In genomic region chr9:72891043-72891442, GRCh38 we compare ENCODE assay signal across 37 cellular contexts.
"Had no signal": no experiment of that assay in that cellular context is flagged by ENCODE, and none has a peak within 500 bp of the region (broad histone marks: within the 10 kb centered on the region; RNA-seq: fewer than 3 reads in every experiment).

No MANE protein-coding gene starts in this region.

- H3K9me3 ChIP-seq: adrenal gland, ascending aorta had no signal

- H3K4me1 ChIP-seq: adrenal gland, ascending aorta had no signal

- H3K27ac Mint-ChIP-seq: activated CD4-positive, alpha-beta memory T cell treated with anti-CD3 and anti-CD28 coated beads for 36 hours; activated CD4-positive, alpha-beta T cell treated with anti-CD3 and anti-CD28 coated beads for 36 hours; activated CD4-positive, alpha-beta T cell treated with anti-CD3 and anti-CD28 coated beads, Interleukin-2, amount 10 ng/mL, durations not matched to agents 7 days and 5 days; activated CD8-positive, alpha-beta T cell treated with anti-CD3 and anti-CD28 coated beads for 36 hours; activated naive CD4-positive, alpha-beta T cell treated with anti-CD3 and anti-CD28 coated beads for 36 hours; activated naive CD4-positive, alpha-beta T cell treated with anti-CD3 and anti-CD28 coated beads, Interleukin-2, amount 50 U/mL, for 72 hours; activated naive CD8-positive, alpha-beta T cell treated with anti-CD3 and anti-CD28 coated beads for 36 hours; activated T-cell treated with anti-CD3 and anti-CD28 coated beads, Interleukin-2, amount 50 U/mL, for 72 hours; activated T-helper 1 cell treated with anti-CD3 and anti-CD28 coated beads, Interleukin-12 subunit alpha, Interleukin-12 subunit beta, Interleukin-2, Interleukin-4 antibody, amounts not matched to agents 30 ng/mL and 10 ng/mL and 1 ng/mL, durations not matched to agents 14 hours and 24 hours and 36 hours; activated T-helper 17 cell treated with anti-CD3 and anti-CD28 coated beads, Interleukin-2, amount 50 U/mL, for 72 hours; brain; T-cell; T-helper 2 cell treated with Interferon-gamma antibody and Interleukin-4, amounts not matched to agents 5 μg/mL and 100 μg/mL, for 36 hours; WTC11 had no signal

- H3K4me3 ChIP-seq: adrenal gland, ascending aorta, cardiac muscle cell had no signal

- H3K36me3 Mint-ChIP-seq: activated CD4-positive, alpha-beta memory T cell treated with anti-CD3 and anti-CD28 coated beads for 36 hours; activated naive CD4-positive, alpha-beta T cell treated with anti-CD3 and anti-CD28 coated beads, Interleukin-2, amount 50 U/mL, for 72 hours; activated naive CD8-positive, alpha-beta T cell treated with anti-CD3 and anti-CD28 coated beads for 36 hours; brain; T-cell had no signal

- H3K27me3 Mint-ChIP-seq: activated CD4-positive, alpha-beta T cell treated with anti-CD3 and anti-CD28 coated beads, Interleukin-2, amount 10 ng/mL, durations not matched to agents 7 days and 5 days; brain had no signal

- H3K4me1 Mint-ChIP-seq: activated CD4-positive, alpha-beta T cell treated with anti-CD3 and anti-CD28 coated beads for 36 hours; activated CD4-positive, alpha-beta T cell treated with anti-CD3 and anti-CD28 coated beads, Interleukin-2, amount 10 ng/mL, durations not matched to agents 7 days and 5 days; activated naive CD8-positive, alpha-beta T cell treated with anti-CD3 and anti-CD28 coated beads for 36 hours; activated T-helper 17 cell treated with anti-CD3 and anti-CD28 coated beads, Interleukin-2, amount 50 U/mL, for 72 hours; central memory CD8-positive, alpha-beta T cell; T-cell; WTC11 had no signal

- H3K27me3 ChIP-seq: adrenal gland, ascending aorta, cardiac muscle cell had no signal

- ATAC-seq: activated CD4-positive, alpha-beta T cell treated with anti-CD3 and anti-CD28 coated beads for 36 hours; activated CD4-positive, CD25-positive, alpha-beta regulatory T cell treated with anti-CD3 and anti-CD28 coated beads, Interleukin-2, amount 50 U/mL, for 24 hours; activated CD8-positive, alpha-beta T cell treated with anti-CD3 and anti-CD28 coated beads for 36 hours; activated naive CD4-positive, alpha-beta T cell treated with anti-CD3 and anti-CD28 coated beads, Interleukin-2, amount 50 U/mL, for 72 hours; activated T-cell treated with anti-CD3 and anti-CD28 coated beads, Interleukin-2, amount 50 U/mL, for 4 hours; activated T-cell treated with anti-CD3 and anti-CD28 coated beads, Interleukin-2, amount 50 U/mL, for 72 hours; activated T-helper 17 cell treated with anti-CD3 and anti-CD28 coated beads, Interleukin-2, amount 50 U/mL, for 72 hours; T-cell; WTC11 had no signal

- H3K27ac ChIP-seq: adrenal gland, ascending aorta, cardiac muscle cell, WERI-Rb-1 had no signal

- H3K9me3 Mint-ChIP-seq: activated CD4-positive, alpha-beta memory T cell treated with anti-CD3 and anti-CD28 coated beads for 36 hours; activated CD4-positive, alpha-beta T cell treated with anti-CD3 and anti-CD28 coated beads, Interleukin-2, amount 10 ng/mL, durations not matched to agents 7 days and 5 days; activated CD8-positive, alpha-beta T cell treated with anti-CD3 and anti-CD28 coated beads for 36 hours; activated naive CD4-positive, alpha-beta T cell treated with anti-CD3 and anti-CD28 coated beads for 36 hours; activated naive CD4-positive, alpha-beta T cell treated with anti-CD3 and anti-CD28 coated beads, Interleukin-2, amount 50 U/mL, for 72 hours; activated naive CD8-positive, alpha-beta T cell treated with anti-CD3 and anti-CD28 coated beads for 36 hours; activated T-cell treated with anti-CD3 and anti-CD28 coated beads, Interleukin-2, amount 50 U/mL, for 4 hours; activated T-cell treated with anti-CD3 and anti-CD28 coated beads, Interleukin-2, amount 50 U/mL, for 72 hours; activated T-helper 1 cell treated with anti-CD3 and anti-CD28 coated beads, Interleukin-12 subunit alpha, Interleukin-12 subunit beta, Interleukin-2, Interleukin-4 antibody, amounts not matched to agents 30 ng/mL and 10 ng/mL and 1 ng/mL, durations not matched to agents 14 hours and 24 hours and 36 hours; activated T-helper 17 cell treated with anti-CD3 and anti-CD28 coated beads, Interleukin-2, amount 50 U/mL, for 72 hours; central memory CD8-positive, alpha-beta T cell; T-cell; T-helper 2 cell treated with Interferon-gamma antibody and Interleukin-4, amounts not matched to agents 5 μg/mL and 100 μg/mL, for 36 hours had no signal

- H3K36me3 ChIP-seq: adrenal gland, cardiac muscle cell, WERI-Rb-1 had no signal

- DNase-seq: activated CD4-positive, alpha-beta memory T cell treated with anti-CD3 and anti-CD28 coated beads for 36 hours; activated CD4-positive, alpha-beta T cell treated with anti-CD3 and anti-CD28 coated beads for 1 hour; activated CD4-positive, alpha-beta T cell treated with anti-CD3 and anti-CD28 coated beads for 36 hours; activated CD4-positive, alpha-beta T cell treated with anti-CD3 and anti-CD28 coated beads for 48 hours; activated CD4-positive, alpha-beta T cell treated with anti-CD3 and anti-CD28 coated beads, Interleukin-2, amount 10 ng/mL, durations not matched to agents 7 days and 5 days; activated CD4-positive, CD25-positive, alpha-beta regulatory T cell; activated CD8-positive, alpha-beta memory T cell treated with anti-CD3 and anti-CD28 coated beads, Interleukin-2, amount 50 U/mL, for 4 hours; activated CD8-positive, alpha-beta T cell treated with anti-CD3 and anti-CD28 coated beads for 36 hours; activated effector memory CD4-positive, alpha-beta T cell treated with anti-CD3 and anti-CD28 coated beads, Interleukin-2, amount 50 U/mL, for 16 hours; activated gamma-delta T cell treated with Interleukin-2 at 50 U/mL for 16 hours; activated naive CD4-positive, alpha-beta T cell; activated naive CD4-positive, alpha-beta T cell treated with anti-CD3 and anti-CD28 coated beads for 36 hours; activated naive CD4-positive, alpha-beta T cell treated with anti-CD3 and anti-CD28 coated beads, Interleukin-2, amount 50 U/mL, for 16 hours; activated naive CD8-positive, alpha-beta T cell treated with anti-CD3 and anti-CD28 coated beads for 36 hours; activated T-cell treated with anti-CD3 and anti-CD28 coated beads for 4 hours; activated T-cell treated with anti-CD3 and anti-CD28 coated beads, Interleukin-2, amount 50 U/mL, for 1 hour; activated T-cell treated with anti-CD3 and anti-CD28 coated beads, Interleukin-2, amount 50 U/mL, for 4 hours; activated T-cell treated with anti-CD3 and anti-CD28 coated beads, Interleukin-2, amount 50 U/mL, for 72 hours; adrenal gland; amniotic stem cell; caudate nucleus; cerebellar nuclear complex; T-cell; T-helper 2 cell; T-helper 9 cell; WERI-Rb-1 had no signal

- H3K4me3 Mint-ChIP-seq: activated CD4-positive, alpha-beta memory T cell treated with anti-CD3 and anti-CD28 coated beads for 36 hours; activated CD4-positive, alpha-beta T cell treated with anti-CD3 and anti-CD28 coated beads for 36 hours; activated CD4-positive, alpha-beta T cell treated with anti-CD3 and anti-CD28 coated beads, Interleukin-2, amount 10 ng/mL, durations not matched to agents 7 days and 5 days; activated CD8-positive, alpha-beta T cell treated with anti-CD3 and anti-CD28 coated beads for 36 hours; activated naive CD4-positive, alpha-beta T cell treated with anti-CD3 and anti-CD28 coated beads for 36 hours; activated naive CD8-positive, alpha-beta T cell treated with anti-CD3 and anti-CD28 coated beads for 36 hours; activated T-cell treated with anti-CD3 and anti-CD28 coated beads, Interleukin-2, amount 50 U/mL, for 4 hours; activated T-cell treated with anti-CD3 and anti-CD28 coated beads, Interleukin-2, amount 50 U/mL, for 72 hours; activated T-helper 1 cell treated with anti-CD3 and anti-CD28 coated beads, Interleukin-12 subunit alpha, Interleukin-12 subunit beta, Interleukin-2, Interleukin-4 antibody, amounts not matched to agents 30 ng/mL and 10 ng/mL and 1 ng/mL, durations not matched to agents 14 hours and 24 hours and 36 hours; activated T-helper 17 cell treated with anti-CD3 and anti-CD28 coated beads, Interleukin-2, amount 50 U/mL, for 72 hours; brain; central memory CD8-positive, alpha-beta T cell; T-cell; T-helper 2 cell treated with Interferon-gamma antibody and Interleukin-4, amounts not matched to agents 5 μg/mL and 100 μg/mL, for 36 hours; WTC11 had no signal

- FAIRE-seq: bronchial epithelial cell had no signal
